Comparison of ENCODE assay signal across 24 cellular contexts in the genomic region with DNA sequence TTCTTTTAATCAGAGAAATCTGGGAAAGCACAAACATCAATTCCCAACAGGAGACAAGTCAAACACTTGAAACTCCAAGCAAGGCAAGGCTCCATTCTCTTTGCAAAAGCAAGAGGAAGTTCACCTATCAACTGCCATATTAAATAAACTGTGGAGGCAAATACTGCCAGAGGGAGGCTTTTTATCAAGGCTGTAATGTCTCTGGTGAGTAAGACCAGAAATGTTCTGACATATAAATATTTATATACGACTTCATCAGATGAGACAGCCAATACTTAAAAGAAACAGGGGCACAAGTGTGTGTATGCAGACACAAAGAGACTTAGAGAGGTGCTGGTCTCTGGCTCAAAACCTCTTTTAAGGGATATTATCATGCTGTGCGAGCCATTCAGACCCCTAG. TPM values are rescaled to one million over a fixed set of nuclear protein-coding genes. Genes with fewer than 3 reads are reported as not detected.
"Had no signal": no experiment of that assay in that cellular context is flagged by ENCODE, and none has a peak within 500 bp of the region (broad histone marks: within the 10 kb centered on the region; RNA-seq: fewer than 3 reads in every experiment).

No MANE protein-coding gene starts in this region.

- H3K4me1 Mint-ChIP-seq: activated naive CD4-positive, alpha-beta T cell treated with anti-CD3 and anti-CD28 coated beads, Interleukin-2, amount 50 U/mL, for 24 hours had no signal

- ATAC-seq: activated CD8-positive, alpha-beta T cell treated with anti-CD3 and anti-CD28 coated beads, Interleukin-2, amount 10 ng/mL, durations not matched to agents 7 days and 5 days; body of pancreas; heart left ventricle; left ventricle myocardium superior; natural killer cell treated with Interleukin-12 subunit alpha and Interleukin-12 subunit beta and Interleukin-15 and Interleukin-18, amount 100 ng/mL, for 72 hours; right lobe of liver had no signal

- H3K27me3 ChIP-seq: body of pancreas, cardiac muscle cell, neutrophil, right lobe of liver, thyroid gland had no signal

- H3K9me3 Mint-ChIP-seq: activated naive CD4-positive, alpha-beta T cell treated with anti-CD3 and anti-CD28 coated beads, Interleukin-2, amount 50 U/mL, for 24 hours; natural killer cell treated with Interleukin-12 subunit alpha and Interleukin-12 subunit beta and Interleukin-15 and Interleukin-18, amount 100 ng/mL, for 72 hours; stimulated activated naive CD8-positive, alpha-beta T cell treated with anti-CD3 and anti-CD28 coated beads, Interleukin-15, Interleukin-2, amounts not matched to agents 100 ng/mL and 50 ng/mL, for 24 hours had no signal

- H3K27ac Mint-ChIP-seq: activated CD8-positive, alpha-beta T cell treated with anti-CD3 and anti-CD28 coated beads, Interleukin-2, amount 10 ng/mL, durations not matched to agents 7 days and 5 days; activated naive CD4-positive, alpha-beta T cell treated with anti-CD3 and anti-CD28 coated beads, Interleukin-2, amount 50 U/mL, for 24 hours; natural killer cell treated with Interleukin-12 subunit alpha and Interleukin-12 subunit beta and Interleukin-15 and Interleukin-18, amount 100 ng/mL, for 72 hours; stimulated activated naive CD8-positive, alpha-beta T cell treated with anti-CD3 and anti-CD28 coated beads, Interleukin-15, Interleukin-2, amounts not matched to agents 100 ng/mL and 50 ng/mL, for 24 hours had no signal

- H3K4me3 Mint-ChIP-seq: activated CD8-positive, alpha-beta T cell treated with anti-CD3 and anti-CD28 coated beads, Interleukin-2, amount 10 ng/mL, durations not matched to agents 7 days and 5 days; activated naive CD4-positive, alpha-beta T cell treated with anti-CD3 and anti-CD28 coated beads, Interleukin-2, amount 50 U/mL, for 24 hours; natural killer cell treated with Interleukin-12 subunit alpha and Interleukin-12 subunit beta and Interleukin-15 and Interleukin-18, amount 100 ng/mL, for 72 hours; stimulated activated naive CD8-positive, alpha-beta T cell treated with anti-CD3 and anti-CD28 coated beads, Interleukin-15, Interleukin-2, amounts not matched to agents 100 ng/mL and 50 ng/mL, for 24 hours had no signal

- H3K27me3 Mint-ChIP-seq: activated naive CD4-positive, alpha-beta T cell treated with anti-CD3 and anti-CD28 coated beads, Interleukin-2, amount 50 U/mL, for 24 hours; stimulated activated naive CD8-positive, alpha-beta T cell treated with anti-CD3 and anti-CD28 coated beads, Interleukin-15, Interleukin-2, amounts not matched to agents 100 ng/mL and 50 ng/mL, for 24 hours had no signal

- H3K9me3 ChIP-seq: body of pancreas, heart left ventricle, neutrophil, right lobe of liver, thyroid gland had no signal

- H3K4me1 ChIP-seq: body of pancreas, heart left ventricle, right lobe of liver, thyroid gland had no signal

- DNase-seq: activated CD4-positive, alpha-beta T cell treated with anti-CD3 and anti-CD28 coated beads for 1 hour; activated CD4-positive, alpha-beta T cell treated with anti-CD3 and anti-CD28 coated beads, Interleukin-2, amount 50 U/mL, for 1 hour; activated CD8-positive, alpha-beta T cell treated with anti-CD3 and anti-CD28 coated beads, Interleukin-2, amount 10 ng/mL, durations not matched to agents 7 days and 5 days; activated gamma-delta T cell treated with Interleukin-2 at 50 U/mL for 16 hours; anterior cingulate cortex; body of pancreas; cortex of kidney; heart left ventricle; left ventricle myocardium superior; mammary epithelial cell; right lobe of liver; stimulated activated CD4-positive, alpha-beta T cell treated with anti-CD3 and anti-CD28 coated beads, Interleukin-1b, Interleukin-23, amount 100 ng/mL, for 48 hours; substantia nigra; thyroid gland had no signal

- H3K36me3 Mint-ChIP-seq: activated naive CD4-positive, alpha-beta T cell treated with anti-CD3 and anti-CD28 coated beads, Interleukin-2, amount 50 U/mL, for 24 hours; natural killer cell treated with Interleukin-12 subunit alpha and Interleukin-12 subunit beta and Interleukin-15 and Interleukin-18, amount 100 ng/mL, for 72 hours had no signal

- H3K27ac ChIP-seq: body of pancreas, cardiac muscle cell, heart left ventricle, neutrophil, right lobe of liver, skin epidermis, thyroid gland, VCaP had no signal

RNA-seq across cellular contexts. Expression of a gene that starts 24.5 kb away (rescaled TPM):
- total RNA-seq: activated CD8-positive, alpha-beta T cell treated with anti-CD3 and anti-CD28 coated beads, Interleukin-2, amount 10 ng/mL, durations not matched to agents 7 days and 5 days; epithelial cell of proximal tubule; fibroblast of villous mesenchyme; left ventricle myocardium superior; mammary epithelial cell; natural killer cell treated with Interleukin-12 subunit alpha and Interleukin-12 subunit beta and Interleukin-15 and Interleukin-18, amount 100 ng/mL, for 72 hours; thyroid gland; ureter had no signal
